In genomic region chr6:51045548-51045947, GRCh38 we compare ENCODE assay signal across 12 cellular contexts.
"Had no signal": no experiment of that assay in that cellular context is flagged by ENCODE, and none has a peak within 500 bp of the region (broad histone marks: within the 10 kb centered on the region; RNA-seq: fewer than 3 reads in every experiment).

No MANE protein-coding gene starts in this region.

- DNase-seq: activated CD4-positive, alpha-beta T cell treated with anti-CD3 and anti-CD28 coated beads, Interleukin-2, amount 10 ng/mL, durations not matched to agents 7 days and 5 days; activated CD4-positive, CD25-positive, alpha-beta regulatory T cell; activated CD8-positive, alpha-beta memory T cell treated with anti-CD3 and anti-CD28 coated beads for 24 hours; amniotic stem cell; dermis blood vessel endothelial cell; endodermal cell; head of caudate nucleus; left colon; naive B cell; stimulated activated CD4-positive, alpha-beta T cell treated with anti-CD3 and anti-CD28 coated beads, Interleukin-4, amount 100 ng/mL, for 1 hour; upper lobe of right lung had no signal

- ATAC-seq: activated naive CD4-positive, alpha-beta T cell treated with anti-CD3 and anti-CD28 coated beads, Interleukin-2, amount 50 U/mL, for 72 hours; left colon; upper lobe of right lung had no signal
